Comparison of ENCODE assay signal across 1 cellular context in genomic region chr16:3646348-3646920, GRCh38.
TF ChIP-seq lines count a peak whose summit lies in the region.

No MANE protein-coding gene starts in this region.

TF ChIP-seq in HepG2, 621 proteins besides CTCF, POLR2A, EP300 and RAD21 (continued from another document and continues in another):
- no peak for TF ChIP-seq ZNF207 (IDR thresholded peaks at IDR 0.05; ENCODE audit: borderline replicate concordance)
- TF ChIP-seq THAP9 (CRISPR knock-in tag; IDR thresholded peaks at IDR 0.05; ENCODE audit: borderline replicate concordance), result no peak
- TF ChIP-seq U2AF2 (IDR thresholded peaks at IDR 0.05; ENCODE audit: low read depth, low read length), result no peak
- no peak for TF ChIP-seq TCF7 (IDR thresholded peaks at IDR 0.05; ENCODE audit: low read depth)
- TF ChIP-seq ZNF275 (CRISPR knock-in tag; IDR thresholded peaks at IDR 0.05; ENCODE audit: borderline replicate concordance), result no peak
- no peak for TF ChIP-seq ONECUT2 (CRISPR knock-in tag; IDR thresholded peaks at IDR 0.05)
- TF ChIP-seq ZNF614 (CRISPR knock-in tag; IDR thresholded peaks at IDR 0.05; ENCODE audit: borderline replicate concordance), result peak; percentile 35; the same call in 1 of the 2 replicates
- no peak for TF ChIP-seq ZXDC (CRISPR knock-in tag; IDR thresholded peaks at IDR 0.05)
- TF ChIP-seq PPARG (CRISPR knock-in tag; conservative IDR thresholded peaks at IDR 0.05), result no peak
- no peak for TF ChIP-seq ATF4 (CRISPR knock-in tag; IDR thresholded peaks at IDR 0.05)
- no peak for TF ChIP-seq SIX1 (CRISPR knock-in tag; IDR thresholded peaks at IDR 0.05; ENCODE audit: borderline replicate concordance)
- TF ChIP-seq MTA3 (CRISPR knock-in tag; IDR thresholded peaks at IDR 0.05), result no peak
- no peak for TF ChIP-seq ZNF280D (CRISPR knock-in tag; IDR thresholded peaks at IDR 0.05)
- peak; percentile 66 for TF ChIP-seq DPF2 (CRISPR knock-in tag; IDR thresholded peaks at IDR 0.05; ENCODE audit: borderline replicate concordance, low read depth)
- TF ChIP-seq ZNF512 (CRISPR knock-in tag; IDR thresholded peaks at IDR 0.05), result no peak
- TF ChIP-seq TBL1XR1 (IDR thresholded peaks at IDR 0.05; ENCODE audit: borderline replicate concordance, low read length, partially characterized antibody), result no peak
- TF ChIP-seq ZNF572 (CRISPR knock-in tag; IDR thresholded peaks at IDR 0.05), result no peak
- TF ChIP-seq ZNF75D (CRISPR knock-in tag; IDR thresholded peaks at IDR 0.05; ENCODE audit: borderline replicate concordance), result no peak
- TF ChIP-seq ZNF543 (CRISPR knock-in tag; IDR thresholded peaks at IDR 0.05), result no peak
- TF ChIP-seq GZF1 (CRISPR knock-in tag; IDR thresholded peaks at IDR 0.05), result no peak
- no peak for TF ChIP-seq TAF1 (CRISPR knock-in tag; IDR thresholded peaks at IDR 0.05)
- TF ChIP-seq ZBTB4 (CRISPR knock-in tag; IDR thresholded peaks at IDR 0.05; ENCODE audit: borderline replicate concordance), result 0 out of 2 replicates have a peak, but pooled peaks have one; percentile 8
- no peak for TF ChIP-seq E2F2 (CRISPR knock-in tag; IDR thresholded peaks at IDR 0.05; ENCODE audit: borderline replicate concordance)
- no peak for TF ChIP-seq ZNF609 (CRISPR knock-in tag; IDR thresholded peaks at IDR 0.05; ENCODE audit: borderline replicate concordance)
- no peak for TF ChIP-seq SMAD3 (CRISPR knock-in tag; IDR thresholded peaks at IDR 0.05)
